1 cellular context compared by ENCODE assay signal in genomic region chr20:63400486-63401210, GRCh38.
TF ChIP-seq lines count a peak whose summit lies in the region.

No MANE protein-coding gene starts in this region.

TF ChIP-seq in SK-N-SH, 30 proteins besides CTCF, POLR2A, EP300 and RAD21 (continued from another document):
- no peak for TF ChIP-seq FOXJ3 (CRISPR knock-in tag; IDR thresholded peaks at IDR 0.05)
- no peak for TF ChIP-seq EZH2phosphoT487 (IDR thresholded peaks at IDR 0.05; ENCODE audit: borderline replicate concordance, low read depth)
- no peak for TF ChIP-seq GATA2 (CRISPR knock-in tag; IDR thresholded peaks at IDR 0.05)
- TF ChIP-seq MEF2A (IDR thresholded peaks at IDR 0.05; ENCODE audit: borderline replicate concordance, low read depth), result no peak
